Comparison of ENCODE assay signal across 8 cellular contexts in the genomic region with DNA sequence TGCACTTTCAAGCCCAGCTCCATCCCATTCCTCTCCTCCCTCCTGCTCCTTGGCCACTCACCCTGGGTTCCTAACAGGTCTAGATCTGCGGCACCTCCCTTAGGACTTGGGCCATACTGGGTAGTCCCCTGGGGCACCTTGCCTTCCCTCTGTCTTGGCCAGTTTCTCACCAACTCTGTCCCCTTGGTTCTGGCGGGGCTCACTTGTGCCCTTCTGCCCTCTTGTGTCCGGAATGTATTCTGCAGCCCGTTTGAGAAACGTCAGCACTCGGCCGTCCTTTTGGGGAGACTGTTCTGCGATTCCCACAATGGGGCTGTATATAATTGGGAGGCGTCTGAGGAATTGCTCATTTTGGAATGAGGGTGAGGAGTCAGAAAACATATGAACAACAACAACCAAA.
DNase-seq lines count a peak whose midpoint lies in the region; ATAC-seq and TF ChIP-seq lines count a peak whose summit lies in the region.

No MANE protein-coding gene starts in this region.

- H3K36me3 ChIP-seq in adipocyte (ENCODE audit: control insufficient read depth, insufficient read depth, low read length, severe bottlenecking) (no peaks in the 10 kb centered on the region), tibial artery (no peaks in the 10 kb centered on the region)

- peaks cover 15% of the 10 kb centered on the region for H3K4me1 ChIP-seq in adipocyte (ENCODE audit: control insufficient read depth, insufficient read depth, low read length)
- H3K4me1 ChIP-seq in tibial artery: no peaks in the 10 kb centered on the region

- TF ChIP-seq CTCF in tibial artery (IDR thresholded peaks at IDR 0.05): peak; percentile 44 to 57

- H3K4me3 ChIP-seq in adipocyte (ENCODE audit: low read length) (no peak overlapping the region), tibial artery (no peak overlapping the region)

- H3K27ac ChIP-seq in tibial artery: no peak overlapping the region

- intact Hi-C loops in tibial artery (cut with DNase I; ENCODE audit: low total_unique reads): loop anchor here (5.0 kb wide), 2 partner anchors 527 to 1107 kb away; no protein-coding TSS in a partner anchor

- H3K27me3 ChIP-seq in adipocyte (replicated peaks; ENCODE audit: control insufficient read depth, insufficient read depth, low read length) (no peaks in the 10 kb centered on the region), tibial artery (peaks cover 0 to 4% of the 10 kb centered on the region in 2 donors)

- H3K9me3 ChIP-seq in adipocyte (ENCODE audit: control insufficient read depth, low read length) (no peaks in the 10 kb centered on the region), tibial artery (no peaks in the 10 kb centered on the region)

- no peak overlapping the region for H3K9ac ChIP-seq in adipocyte (ENCODE audit: low read length)

- DNase-seq in EH (ENCODE audit: low read depth) (peak; percentile 51), HuH-7 (ENCODE audit: low spot score) (peak; percentile 34), adipocyte (ENCODE audit: low read depth) (peak; percentile 36), iPS-NIHi11 (ENCODE audit: low spot score) (peak; percentile 72), tibial artery (peak in 1 of 2 donors; percentile 29), NCI-H2227 (lab: John Stamatoyannopoulos, UW; ENCODE audit: unreplicated experiment) (no peak), NCI-H2081 treated with DMSO at 0.1 percent for 48 hours (lab: John Stamatoyannopoulos, UW) (no peak)

- no peak for ATAC-seq in HG02571 (IDR thresholded peaks at IDR 0.05; ENCODE audit: unreplicated experiment)

Comparison
In these comparisons a context has a peak if more than half of its experiments do, and no peak if none do; other contexts are left out.
1. DNase-seq: peak in EH (single experiment), HuH-7 (single experiment), adipocyte (single experiment) and iPS-NIHi11 (single experiment); none in NCI-H2227 (single experiment) and NCI-H2081 treated with DMSO at 0.1 percent for 48 hours (single experiment).